In genomic region chr22:37819100-37819433, GRCh38 we compare ENCODE assay signal across 9 cellular contexts. TPM values are rescaled to one million over a fixed set of nuclear protein-coding genes. Genes with fewer than 3 reads are reported as not detected.
DNase-seq lines count a peak whose midpoint lies in the region; ATAC-seq and TF ChIP-seq lines count a peak whose summit lies in the region.
"Had no signal": no experiment of that assay in that cellular context is flagged by ENCODE, and none has a peak within 500 bp of the region (broad histone marks: within the 10 kb centered on the region; RNA-seq: fewer than 3 reads in every experiment).

No MANE protein-coding gene starts in this region.

- peak overlapping the region; percentile 67 to 69 for H3K4me3 Mint-ChIP-seq in activated T-cell treated with anti-CD3 and anti-CD28 coated beads, Interleukin-2, amount 50 U/mL, for 72 hours

- no peaks in the 10 kb centered on the region for H3K36me3 Mint-ChIP-seq in activated T-cell treated with anti-CD3 and anti-CD28 coated beads, Interleukin-2, amount 50 U/mL, for 72 hours (ENCODE audit: insufficient read depth in 2 of 2)

- no peak overlapping the region for H3K27ac ChIP-seq in thoracic aorta

- no peaks in the 10 kb centered on the region for H3K9me3 Mint-ChIP-seq in activated T-cell treated with anti-CD3 and anti-CD28 coated beads, Interleukin-2, amount 50 U/mL, for 72 hours

- H3K4me3 ChIP-seq in choroid plexus epithelial cell (ENCODE audit: low read depth, low read length) = peak overlapping the region; percentile 44
- H3K4me3 ChIP-seq in mucosa of descending colon = no peak overlapping the region
- H3K4me3 ChIP-seq in thoracic aorta = peak overlapping the region; percentile 67

- TF ChIP-seq CTCF in choroid plexus epithelial cell (conservative IDR thresholded peaks at IDR 0.05; ENCODE audit: low read depth, low read length) (no peak), mucosa of descending colon (IDR thresholded peaks at IDR 0.05) (peak; percentile 4), thoracic aorta (IDR thresholded peaks at IDR 0.05) (no peak)

- no peaks in the 10 kb centered on the region for H3K9me3 ChIP-seq in mucosa of descending colon
- no peaks in the 10 kb centered on the region for H3K9me3 ChIP-seq in thoracic aorta

- H3K36me3 ChIP-seq in mucosa of descending colon (ENCODE audit: low read depth) = no peaks in the 10 kb centered on the region
- no peaks in the 10 kb centered on the region for H3K36me3 ChIP-seq in thoracic aorta

- peaks cover 6% of the 10 kb centered on the region for H3K4me1 Mint-ChIP-seq in activated T-cell treated with anti-CD3 and anti-CD28 coated beads, Interleukin-2, amount 50 U/mL, for 72 hours (ENCODE audit: low read depth)

- H3K27me3 ChIP-seq in thoracic aorta (replicated peaks; ENCODE audit: insufficient read depth) = no peaks in the 10 kb centered on the region

- no peak for DNase-seq in activated T-cell treated with anti-CD3 and anti-CD28 coated beads, Interleukin-2, amount 50 U/mL, for 72 hours
- DNase-seq in activated T-cell treated with anti-CD3 and anti-CD28 coated beads for 4 hours = no peak
- no peak for DNase-seq in choroid plexus epithelial cell (ENCODE audit: low read depth)
- no peak for DNase-seq in mucosa of descending colon
- no peak for DNase-seq in thoracic aorta (ENCODE audit: low spot score)
- no peak for DNase-seq in Kasumi-1 (lab: John Stamatoyannopoulos, UW)
- no peak for DNase-seq in NCI-H2227 treated with DMSO at 0.1 percent for 48 hours (lab: John Stamatoyannopoulos, UW)

- intact Hi-C loops in mucosa of descending colon (cut with DNase I, micrococcal nuclease) = loop anchor here (5.0 kb wide), 2 partner anchors 43 to 148 kb away; no protein-coding TSS in a partner anchor

- H3K27ac Mint-ChIP-seq in activated T-cell treated with anti-CD3 and anti-CD28 coated beads, Interleukin-2, amount 50 U/mL, for 72 hours = no peak overlapping the region

- ATAC-seq in activated T-cell treated with anti-CD3 and anti-CD28 coated beads, Interleukin-2, amount 50 U/mL, for 72 hours (replicated peaks in 1 of 2) = no peak
- ATAC-seq in mucosa of descending colon (peak; percentile 70), thoracic aorta (ENCODE audit: insufficient number of reproducible peaks, low FRiP score, low read depth) (no peak), HG03571 (IDR thresholded peaks at IDR 0.05; ENCODE audit: unreplicated experiment) (no peak)

- peaks cover 38% of the 10 kb centered on the region for H3K27me3 Mint-ChIP-seq in activated T-cell treated with anti-CD3 and anti-CD28 coated beads, Interleukin-2, amount 50 U/mL, for 72 hours (ENCODE audit: low read depth)

- H3K4me1 ChIP-seq in mucosa of descending colon (ENCODE audit: low read depth) (peaks cover 15% of the 10 kb centered on the region), thoracic aorta (ENCODE audit: control insufficient read depth in 1 of 2, low read depth in 2 of 2) (peaks cover 13 to 18% of the 10 kb centered on the region in 2 donors)

RNA-seq across cellular contexts. Expression of gene GALR3, which starts 4.1 kb away (rescaled TPM):
- total RNA-seq in activated T-cell treated with anti-CD3 and anti-CD28 coated beads, Interleukin-2, amount 50 U/mL, for 72 hours = under 1 TPM in 1 of 2 donors, not detected in 1; 0.29 TPM
- total RNA-seq in mucosa of descending colon = not detected
- not detected for total RNA-seq in thoracic aorta
- total RNA-seq: cardiac muscle cell had no signal

RNA-seq across cellular contexts. Expression of gene GCAT, which starts 11.3 kb away (rescaled TPM):
- total RNA-seq in activated T-cell treated with anti-CD3 and anti-CD28 coated beads, Interleukin-2, amount 50 U/mL, for 72 hours = 10 to 100 TPM; 14.9 to 22.7 TPM
- total RNA-seq in mucosa of descending colon = 10 to 100 TPM in 2 of 3 donors, 1 to 10 TPM in 1; 9.2 to 15.6 (median 13.6) TPM
- 10 to 100 TPM in 1 of 2 donors, 1 to 10 TPM in 1; 3.9 to 42.5 TPM for total RNA-seq in thoracic aorta

RNA-seq across cellular contexts. Expression of gene ANKRD54, which starts 25.1 kb away (rescaled TPM):
- 10 to 100 TPM; 22.8 to 28.2 TPM for total RNA-seq in activated T-cell treated with anti-CD3 and anti-CD28 coated beads, Interleukin-2, amount 50 U/mL, for 72 hours
- total RNA-seq in mucosa of descending colon (10 to 100 TPM; 18.2 to 36.7 (median 28.1) TPM), thoracic aorta (10 to 100 TPM; 33.0 to 45.1 TPM)

RNA-seq across cellular contexts. Expression of gene EIF3L, which starts 30.2 kb away (rescaled TPM):
- 100 to 1,000 TPM; 826 to 905 TPM for total RNA-seq in activated T-cell treated with anti-CD3 and anti-CD28 coated beads, Interleukin-2, amount 50 U/mL, for 72 hours
- total RNA-seq in mucosa of descending colon (100 to 1,000 TPM; 365 to 477 (median 414) TPM), thoracic aorta (100 to 1,000 TPM; 224 to 226 TPM)
